In the genomic region with DNA sequence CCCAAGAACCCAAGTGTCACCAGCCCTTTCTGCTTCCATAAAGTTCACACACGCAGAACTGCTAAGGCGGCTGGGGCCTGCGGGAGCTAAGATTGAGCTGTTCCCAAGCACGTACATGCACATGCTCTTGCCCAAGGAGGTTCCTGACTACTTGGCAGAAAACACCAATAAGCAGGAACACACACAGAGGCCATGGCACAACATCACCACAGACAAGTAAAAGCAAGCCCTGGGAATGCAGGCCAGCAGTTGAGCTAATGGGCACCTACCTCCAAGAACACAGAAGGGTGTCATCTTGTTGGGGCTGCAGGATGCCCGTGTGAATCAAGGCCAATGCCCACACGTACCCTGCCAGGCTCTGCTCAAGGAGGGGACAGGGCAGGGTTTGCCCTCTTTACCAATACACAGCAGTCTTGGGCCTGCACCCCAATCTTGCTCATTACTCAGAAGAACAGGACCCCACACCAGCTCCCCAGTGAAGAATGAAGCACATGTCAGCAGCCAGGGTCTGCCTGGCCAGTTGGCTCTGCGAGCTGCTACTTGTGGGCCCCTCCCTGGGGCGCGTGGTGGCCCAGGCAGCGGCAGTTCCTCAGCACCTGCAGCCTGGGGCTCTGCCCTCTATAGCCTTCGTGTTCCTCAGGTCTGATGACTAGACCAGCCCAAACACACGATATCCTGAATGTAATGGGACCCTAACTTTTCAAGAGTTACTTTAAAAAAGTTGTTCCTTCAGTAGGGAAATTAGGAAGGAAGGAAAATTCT, we compare ENCODE assay signal across 22 cellular contexts. TPM values are rescaled to one million over a fixed set of nuclear protein-coding genes. Genes with fewer than 3 reads are reported as not detected.
DNase-seq lines count a peak whose midpoint lies in the region; ATAC-seq and TF ChIP-seq lines count a peak whose summit lies in the region.
"Had no signal": no experiment of that assay in that cellular context is flagged by ENCODE, and none has a peak within 500 bp of the region (broad histone marks: within the 10 kb centered on the region; RNA-seq: fewer than 3 reads in every experiment).

No MANE protein-coding gene starts in this region.

- H3K4me3 ChIP-seq in CD8-positive, alpha-beta T cell (ENCODE audit: low read depth, low read length): no peak overlapping the region
- H3K4me3 ChIP-seq in RWPE2 (ENCODE audit: severe bottlenecking) (no peak overlapping the region), prostate gland (no peak overlapping the region), right atrium auricular region (no peak overlapping the region)
- H3K4me3 ChIP-seq: SJCRH30 had no signal

- peaks cover 64% of the 10 kb centered on the region for H3K36me3 Mint-ChIP-seq in CD8-positive, alpha-beta T cell

- TF ChIP-seq POLR2A in prostate gland (IDR thresholded peaks at IDR 0.05): no peak

- H3K4me1 Mint-ChIP-seq in CD8-positive, alpha-beta T cell (ENCODE audit: low read depth): no peaks in the 10 kb centered on the region

- POLR2A ChIA-PET in CD8-positive, alpha-beta T cell (lab: Charles Lee): no interaction called here

- H3K36me3 ChIP-seq in CD8-positive, alpha-beta T cell (ENCODE audit: insufficient read depth, low read length): peaks cover 12% of the 10 kb centered on the region
- H3K36me3 ChIP-seq in RWPE2 (ENCODE audit: low read depth): peaks cover 15% of the 10 kb centered on the region
- no peaks in the 10 kb centered on the region for H3K36me3 ChIP-seq in prostate gland
- H3K36me3 ChIP-seq in right atrium auricular region: no peaks in the 10 kb centered on the region
- H3K36me3 ChIP-seq: SJCRH30 had no signal

- no peak for DNase-seq in CD8-positive, alpha-beta T cell
- no peak for DNase-seq in RWPE2 (ENCODE audit: low spot score)
- peak; percentile 81 for DNase-seq in epithelial cell of prostate (ENCODE audit: low read depth, low spot score)
- DNase-seq in prostate gland (ENCODE audit: low spot score): peak; percentile 69
- no peak for DNase-seq in right atrium auricular region (ENCODE audit: low spot score)
- DNase-seq: EL; GF-D8; GOT3; KG1; NCI-H1092 treated with DMSO at 0.1 percent for 48 hours; NCI-H1436 treated with DMSO at 0.1 percent for 48 hours; NCI-H1930; NCI-H226; NCI-H510A treated with DMSO at 0.1 percent for 48 hours; NCI-H774; NK-92 treated with Interleukin-12 subunit alpha and Interleukin-12 subunit beta, amount 100 ng/mL, for 24 hours; SJCRH30 had no signal

- no peaks in the 10 kb centered on the region for H3K27me3 ChIP-seq in CD8-positive, alpha-beta T cell (ENCODE audit: insufficient read depth, low read length)
- H3K27me3 ChIP-seq in RWPE2 (ENCODE audit: insufficient read depth, poor library complexity, severe bottlenecking) (no peaks in the 10 kb centered on the region), prostate gland (replicated peaks; ENCODE audit: insufficient read depth) (no peaks in the 10 kb centered on the region), right atrium auricular region (no peaks in the 10 kb centered on the region)
- H3K27me3 ChIP-seq: SJCRH30 had no signal

- no peak overlapping the region for H3K27ac ChIP-seq in CD8-positive, alpha-beta T cell (ENCODE audit: low read depth, low read length)
- peak overlapping the region; percentile 25 for H3K27ac ChIP-seq in RWPE2 (ENCODE audit: poor library complexity, severe bottlenecking)
- peak overlapping the region; percentile 71 for H3K27ac ChIP-seq in epithelial cell of prostate
- peak overlapping the region; percentile 1 to 45 for H3K27ac ChIP-seq in prostate gland
- no peak overlapping the region for H3K27ac ChIP-seq in right atrium auricular region
- H3K27ac ChIP-seq: C4-2B, HL-60, SJCRH30 had no signal

- CTCF ChIA-PET in CD8-positive, alpha-beta T cell (lab: Charles Lee): no interaction called here

- no peaks in the 10 kb centered on the region for H3K27me3 Mint-ChIP-seq in CD8-positive, alpha-beta T cell (ENCODE audit: low read depth)

- H3K27ac Mint-ChIP-seq in CD8-positive, alpha-beta T cell: peak overlapping the region; percentile 32

- H3K9me3 Mint-ChIP-seq in CD8-positive, alpha-beta T cell: no peaks in the 10 kb centered on the region

- H3K4me1 ChIP-seq in CD8-positive, alpha-beta T cell (ENCODE audit: insufficient read depth, low read length): no peaks in the 10 kb centered on the region
- H3K4me1 ChIP-seq in RWPE2 (ENCODE audit: insufficient read depth, poor library complexity, severe bottlenecking): peaks cover 14% of the 10 kb centered on the region
- no peaks in the 10 kb centered on the region for H3K4me1 ChIP-seq in prostate gland (replicated peaks)
- H3K4me1 ChIP-seq in right atrium auricular region: no peaks in the 10 kb centered on the region
- H3K4me1 ChIP-seq: SJCRH30 had no signal

- no peak overlapping the region for H3K4me3 Mint-ChIP-seq in CD8-positive, alpha-beta T cell

- ATAC-seq in CD8-positive, alpha-beta T cell: no peak
- peak; percentile 66 for ATAC-seq in RWPE2 (ENCODE audit: low read depth)
- no peak for ATAC-seq in GM19463 (IDR thresholded peaks at IDR 0.05; ENCODE audit: unreplicated experiment)
- ATAC-seq in HG03280 (IDR thresholded peaks at IDR 0.05; ENCODE audit: unreplicated experiment): no peak
- no peak for ATAC-seq in HG02840 (IDR thresholded peaks at IDR 0.05; ENCODE audit: low FRiP score, unreplicated experiment)

- 49% methylated on average over 12 of the region's 12 CpGs for WGBS in prostate gland

- no peak for TF ChIP-seq CTCF in CD8-positive, alpha-beta T cell (IDR thresholded peaks at IDR 0.05)
- TF ChIP-seq CTCF in RWPE2 (IDR thresholded peaks at IDR 0.05; ENCODE audit: poor library complexity, severe bottlenecking): no peak
- TF ChIP-seq CTCF in prostate gland (IDR thresholded peaks at IDR 0.05): no peak
- TF ChIP-seq CTCF in right atrium auricular region (IDR thresholded peaks at IDR 0.05): no peak

- intact Hi-C loops in CD8-positive, alpha-beta T cell (cut with DNase I, micrococcal nuclease): no loop called here
- intact Hi-C loops in prostate gland (cut with DNase I): no loop called here

- H3K9me3 ChIP-seq in CD8-positive, alpha-beta T cell (ENCODE audit: low read length): no peaks in the 10 kb centered on the region
- H3K9me3 ChIP-seq in RWPE2 (ENCODE audit: severe bottlenecking) (no peaks in the 10 kb centered on the region), prostate gland (no peaks in the 10 kb centered on the region), right atrium auricular region (no peaks in the 10 kb centered on the region)
- H3K9me3 ChIP-seq: SJCRH30 had no signal

RNA-seq across cellular contexts. Expression of a gene that starts 32.3 kb away (rescaled TPM):
- total RNA-seq in CD8-positive, alpha-beta T cell: 1 to 10 TPM; 2.8 to 3.1 TPM
- total RNA-seq in prostate gland (1 to 10 TPM in 1 of 2 donors, under 1 TPM in 1; 0.73 to 5.2 TPM), right atrium auricular region (not detected)

Comparison
In these comparisons a context has a peak if more than half of its experiments do, and no peak if none do; other contexts are left out.
1. DNase-seq: peak in epithelial cell of prostate (single experiment) and prostate gland (single experiment); none in CD8-positive, alpha-beta T cell (0 of 7), RWPE2 (single experiment) and right atrium auricular region (single experiment).
2. H3K27ac ChIP-seq: peak in RWPE2 (single experiment), epithelial cell of prostate (single experiment) and prostate gland (2 of 2); none in CD8-positive, alpha-beta T cell (single experiment) and right atrium auricular region (0 of 2).